7 cellular contexts compared by ENCODE assay signal in the genomic region with DNA sequence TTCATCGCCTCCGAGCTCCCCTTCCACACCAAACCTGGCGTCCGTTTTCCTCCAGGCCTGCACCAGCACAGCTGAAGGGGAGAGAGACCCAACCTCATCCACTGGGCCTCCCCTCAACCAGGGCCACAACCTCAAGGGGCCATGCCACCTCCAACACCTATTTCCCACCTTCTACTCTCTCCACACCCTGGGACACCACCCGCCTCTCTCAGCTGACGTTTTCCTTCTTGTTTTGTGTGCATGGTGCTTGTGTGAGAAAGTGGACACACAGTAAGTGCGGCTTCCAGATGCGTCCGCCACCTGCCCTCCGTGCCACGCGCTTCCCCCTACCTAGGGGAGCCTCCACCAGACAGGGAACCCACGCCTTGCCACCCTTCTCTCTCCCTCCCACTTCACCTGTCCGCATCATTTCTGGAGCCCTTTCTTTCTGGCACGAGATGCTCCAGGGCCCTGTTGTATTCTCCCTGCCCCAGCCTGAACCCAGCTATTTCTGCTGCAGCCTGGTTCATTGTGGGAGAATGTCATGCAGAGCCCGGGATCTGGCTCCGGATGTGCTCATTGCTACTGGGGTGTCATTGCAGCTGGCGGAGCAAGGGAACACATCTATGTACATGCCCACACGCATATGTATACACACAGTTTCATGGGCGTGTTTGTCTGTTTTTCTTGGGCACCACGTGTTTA. TPM values are rescaled to one million over a fixed set of nuclear protein-coding genes. Genes with fewer than 3 reads are reported as not detected.
DNase-seq lines count a peak whose midpoint lies in the region; ATAC-seq lines count a peak whose summit lies in the region.

No MANE protein-coding gene starts in this region.

- H3K36me3 ChIP-seq in HUES64 (ENCODE audit: insufficient read depth, low read length), result no peaks in the 10 kb centered on the region

- peaks cover 5% of the 10 kb centered on the region for H3K36me3 Mint-ChIP-seq in activated naive CD4-positive, alpha-beta T cell treated with anti-CD3 and anti-CD28 coated beads for 36 hours (ENCODE audit: low read depth)

- peaks cover 46% of the 10 kb centered on the region for H3K4me1 Mint-ChIP-seq in activated naive CD4-positive, alpha-beta T cell treated with anti-CD3 and anti-CD28 coated beads for 36 hours (ENCODE audit: low read depth)
- H3K4me1 Mint-ChIP-seq in stimulated activated naive CD8-positive, alpha-beta T cell treated with anti-CD3 and anti-CD28 coated beads, Interleukin-15, amount 100 ng/mL, for 72 hours, result peaks cover 68% of the 10 kb centered on the region

- peaks cover 5% of the 10 kb centered on the region for H3K27me3 Mint-ChIP-seq in activated naive CD4-positive, alpha-beta T cell treated with anti-CD3 and anti-CD28 coated beads for 36 hours (ENCODE audit: low read depth)
- H3K27me3 Mint-ChIP-seq in stimulated activated naive CD8-positive, alpha-beta T cell treated with anti-CD3 and anti-CD28 coated beads, Interleukin-15, amount 100 ng/mL, for 72 hours, result no peaks in the 10 kb centered on the region

- CTCF ChIA-PET in activated naive CD4-positive, alpha-beta T cell treated with anti-CD3 and anti-CD28 coated beads for 36 hours (lab: Charles Lee), result no interaction called here

- no peak overlapping the region; the same call in 1 of the 2 replicates for H3K27ac ChIP-seq in HUES64 (ENCODE audit: low read depth, low read length)

- no peak for ATAC-seq in stimulated activated naive CD8-positive, alpha-beta T cell treated with anti-CD3 and anti-CD28 coated beads, Interleukin-15, amount 100 ng/mL, for 72 hours
- ATAC-seq in HG03460 (IDR thresholded peaks at IDR 0.05; ENCODE audit: unreplicated experiment), result no peak
- ATAC-seq in HG02885 (IDR thresholded peaks at IDR 0.05; ENCODE audit: poor library complexity, unreplicated experiment), result no peak

- no peak overlapping the region for H3K9ac ChIP-seq in HUES64 (ENCODE audit: low read depth, low read length)

- H3K4me3 ChIP-seq in HUES64 (ENCODE audit: low read length) (peak overlapping the region; percentile 98), iPS-11a (ENCODE audit: low read depth, low read length) (peak overlapping the region; percentile 33)

- H3K27me3 ChIP-seq in HUES64 (ENCODE audit: insufficient read depth, low read length), result no peaks in the 10 kb centered on the region

- H3K9me3 ChIP-seq in HUES64 (ENCODE audit: insufficient read depth, low read depth, low read length), result no peaks in the 10 kb centered on the region

- H3K4me3 Mint-ChIP-seq in activated naive CD4-positive, alpha-beta T cell treated with anti-CD3 and anti-CD28 coated beads for 36 hours, result peak overlapping the region; percentile 74
- H3K4me3 Mint-ChIP-seq in stimulated activated naive CD8-positive, alpha-beta T cell treated with anti-CD3 and anti-CD28 coated beads, Interleukin-15, amount 100 ng/mL, for 72 hours, result peak overlapping the region; percentile 90 to 91

- DNase-seq in activated naive CD4-positive, alpha-beta T cell treated with anti-CD3 and anti-CD28 coated beads for 36 hours, result no peak
- DNase-seq in stimulated activated naive CD8-positive, alpha-beta T cell treated with anti-CD3 and anti-CD28 coated beads, Interleukin-15, amount 100 ng/mL, for 72 hours, result no peak
- DNase-seq in GM03348 (ENCODE audit: low spot score), result no peak

- WGBS in HUES64, result 89% methylated on average over 19 of the region's 21 CpGs

- no peaks in the 10 kb centered on the region for H3K9me3 Mint-ChIP-seq in activated naive CD4-positive, alpha-beta T cell treated with anti-CD3 and anti-CD28 coated beads for 36 hours
- H3K9me3 Mint-ChIP-seq in stimulated activated naive CD8-positive, alpha-beta T cell treated with anti-CD3 and anti-CD28 coated beads, Interleukin-15, amount 100 ng/mL, for 72 hours, result no peaks in the 10 kb centered on the region

- peaks cover 27% of the 10 kb centered on the region for H3K4me1 ChIP-seq in HUES64 (ENCODE audit: insufficient read depth, low read length)

- H3K27ac Mint-ChIP-seq in activated naive CD4-positive, alpha-beta T cell treated with anti-CD3 and anti-CD28 coated beads for 36 hours, result peak overlapping the region; percentile 86
- H3K27ac Mint-ChIP-seq in stimulated activated naive CD8-positive, alpha-beta T cell treated with anti-CD3 and anti-CD28 coated beads, Interleukin-15, amount 100 ng/mL, for 72 hours, result peak overlapping the region; percentile 95

- intact Hi-C loops in activated naive CD4-positive, alpha-beta T cell treated with anti-CD3 and anti-CD28 coated beads for 36 hours (cut with micrococcal nuclease), result loop anchor here (5.0 kb wide), 2 partner anchors 65 to 380 kb away; partner anchors contain the start of gene ATAD3A

RNA-seq across cellular contexts. Expression of gene GNB1, which starts 1.3 kb away (rescaled TPM):
- polyA plus RNA-seq in HUES64 (2013, experiment 1 of 2), result 213 TPM
- polyA plus RNA-seq in HUES64 (2013, experiment 2 of 2), result 234 TPM
- total RNA-seq in activated naive CD4-positive, alpha-beta T cell treated with anti-CD3 and anti-CD28 coated beads for 36 hours, result 100 to 1,000 TPM; 326 to 351 TPM

RNA-seq across cellular contexts. Expression of gene CALML6, which starts 22.8 kb away (rescaled TPM):
- 0.30 TPM for polyA plus RNA-seq in HUES64 (2013, experiment 1 of 2)
- polyA plus RNA-seq in HUES64 (2013, experiment 2 of 2), result 0.13 TPM
- under 1 TPM; 0.41 to 0.86 TPM for total RNA-seq in activated naive CD4-positive, alpha-beta T cell treated with anti-CD3 and anti-CD28 coated beads for 36 hours

RNA-seq across cellular contexts. Expression of gene TMEM52, which starts 26.9 kb away (rescaled TPM):
- 10.0 TPM for polyA plus RNA-seq in HUES64 (2013, experiment 1 of 2)
- polyA plus RNA-seq in HUES64 (2013, experiment 2 of 2), result 10.8 TPM
- under 1 TPM in 1 of 2 experiments, not detected in 1; 0.99 TPM for total RNA-seq in activated naive CD4-positive, alpha-beta T cell treated with anti-CD3 and anti-CD28 coated beads for 36 hours
